In genomic region chr3:85821130-85821756, GRCh38 we compare ENCODE assay signal across 9 cellular contexts.
A peak's percentile ranks its signal among the peaks of the same experiment; 100 is the strongest.
DNase-seq lines count a peak whose midpoint lies in the region; ATAC-seq and TF ChIP-seq lines count a peak whose summit lies in the region.
"Had no signal": no experiment of that assay in that cellular context is flagged by ENCODE, and none has a peak within 500 bp of the region (broad histone marks: within the 10 kb centered on the region; RNA-seq: fewer than 3 reads in every experiment).

No MANE protein-coding gene starts in this region.

- H2BK12ac ChIP-seq in H9 (ENCODE audit: insufficient read length, low read depth, low read length) = no peak overlapping the region

- H3K27ac Mint-ChIP-seq in H9 (no peak overlapping the region), brain (no peak overlapping the region), neural progenitor cell (no peak overlapping the region)
- H3K27ac Mint-ChIP-seq in effector memory CD8-positive, alpha-beta T cell = no peak overlapping the region
- H3K27ac Mint-ChIP-seq: IgD-negative memory B cell had no signal

- H4K8ac ChIP-seq in H9 (replicated peaks; ENCODE audit: insufficient read length, low read depth, low read length) = no peak overlapping the region

- H3T11ph ChIP-seq in H9 (ENCODE audit: low read length) = no peak overlapping the region

- H3K79me2 ChIP-seq in H9 (ENCODE audit: insufficient read depth, low read length) = no peaks in the 10 kb centered on the region
- no peaks in the 10 kb centered on the region for H3K79me2 ChIP-seq in neural progenitor cell (ENCODE audit: low read depth)

- H3K9ac ChIP-seq in H9 (ENCODE audit: extremely low read depth, insufficient read length, low read length) (no peak overlapping the region), neural progenitor cell (no peak overlapping the region)

- peak; percentile 49 for TF ChIP-seq CTCF in GM06990 (IDR thresholded peaks at IDR 0.05; ENCODE audit: insufficient read depth, low read length, poor library complexity, severe bottlenecking)
- TF ChIP-seq CTCF in H9 (conservative IDR thresholded peaks at IDR 0.05) = peak; percentile 83
- peak; percentile 46 to 66 for TF ChIP-seq CTCF in brain (conservative IDR thresholded peaks at IDR 0.05)
- peak; percentile 81 for TF ChIP-seq CTCF in neural progenitor cell (IDR thresholded peaks at IDR 0.05)

- whole genome bisulfite sequencing in H9 (ENCODE audit: extremely low coverage, insufficient read length, low lambda C conversion rate) = no CpG with 5 or more reads among the region's 1 CpG

- no peaks in the 10 kb centered on the region for H3K23me2 ChIP-seq in H9 (ENCODE audit: insufficient read length, low read depth, low read length, poor library complexity, severe bottlenecking)

- no peak for DNase-seq in GM06990 (ENCODE audit: extremely low read depth, insufficient read length)
- DNase-seq in H9 = peak; percentile 49
- DNase-seq in NCI-H1417 (lab: John Stamatoyannopoulos, UW) = peak in 2 of 3 experiments; percentile 66 to 90
- DNase-seq in neural progenitor cell (ENCODE audit: low spot score) = peak; percentile 59
- no peak for DNase-seq in effector memory CD8-positive, alpha-beta T cell
- no peak for DNase-seq in activated CD4-positive, alpha-beta T cell treated with anti-CD3 and anti-CD28 coated beads, Interleukin-2, amount 50 U/mL, for 48 hours
- no peak for DNase-seq in activated naive CD4-positive, alpha-beta T cell (lab: John Stamatoyannopoulos, UW)

- H3K18ac ChIP-seq in H9 (ENCODE audit: insufficient read length, low read depth, low read length) = no peak overlapping the region

- H4K20me1 ChIP-seq in H9 (ENCODE audit: control insufficient read depth, insufficient read depth, insufficient read length) (no peaks in the 10 kb centered on the region), neural progenitor cell (ENCODE audit: low read depth) (no peaks in the 10 kb centered on the region)

- H4K91ac ChIP-seq in H9 (ENCODE audit: insufficient read length, low read depth, low read length) = no peak overlapping the region

- H3K9me3 ChIP-seq in H9 (ENCODE audit: control insufficient read depth, low read depth, low read length) (no peaks in the 10 kb centered on the region), neural progenitor cell (ENCODE audit: low read depth) (no peaks in the 10 kb centered on the region)

- H3K9me3 Mint-ChIP-seq in H9 (no peaks in the 10 kb centered on the region), brain (peaks cover 0 to 3% (median 0%) of the 10 kb centered on the region in 5 experiments), neural progenitor cell (no peaks in the 10 kb centered on the region)
- peaks cover 1 to 9% of the 10 kb centered on the region in 2 donors for H3K9me3 Mint-ChIP-seq in effector memory CD8-positive, alpha-beta T cell

- no peaks in the 10 kb centered on the region for H3K4me1 ChIP-seq in H9 (ENCODE audit: insufficient read depth, low read length)
- no peaks in the 10 kb centered on the region for H3K4me1 ChIP-seq in neural progenitor cell

- H3K27me3 Mint-ChIP-seq in H9 (ENCODE audit: low read depth) (no peaks in the 10 kb centered on the region), brain (no peaks in the 10 kb centered on the region), neural progenitor cell (ENCODE audit: insufficient read depth, low read depth) (no peaks in the 10 kb centered on the region)
- H3K27me3 Mint-ChIP-seq in effector memory CD8-positive, alpha-beta T cell = no peaks in the 10 kb centered on the region
- H3K27me3 Mint-ChIP-seq: IgD-negative memory B cell had no signal

- peaks cover 0 to 2% (median 0%) of the 10 kb centered on the region in 3 experiments; a peak in 1 of 7 replicates for H3K36me3 Mint-ChIP-seq in H9 (ENCODE audit: insufficient read depth in 1 of 3, low read depth in 3 of 3)
- H3K36me3 Mint-ChIP-seq in brain = peaks cover 3% of the 10 kb centered on the region
- H3K36me3 Mint-ChIP-seq in neural progenitor cell = no peaks in the 10 kb centered on the region
- H3K36me3 Mint-ChIP-seq in effector memory CD8-positive, alpha-beta T cell (ENCODE audit: insufficient read depth) = no peaks in the 10 kb centered on the region
- H3K36me3 Mint-ChIP-seq: IgD-negative memory B cell had no signal

- no peak overlapping the region for H3K4me3 Mint-ChIP-seq in H9
- no peak overlapping the region for H3K4me3 Mint-ChIP-seq in brain
- no peak overlapping the region for H3K4me3 Mint-ChIP-seq in neural progenitor cell
- H3K4me3 Mint-ChIP-seq in effector memory CD8-positive, alpha-beta T cell = no peak overlapping the region
- H3K4me3 Mint-ChIP-seq: IgD-negative memory B cell had no signal

- H2BK5ac ChIP-seq in H9 (ENCODE audit: insufficient read length, low read length) = no peak overlapping the region

- H3K56ac ChIP-seq in H9 (ENCODE audit: insufficient read length, low read depth, low read length) = no peak overlapping the region

- H3K27ac ChIP-seq in H9 (ENCODE audit: insufficient read length, low read depth, low read length) (no peak overlapping the region), neural progenitor cell (no peak overlapping the region)

- H3K4me3 ChIP-seq in GM06990 (replicated peaks; ENCODE audit: low read depth, low read length) = no peak overlapping the region
- H3K4me3 ChIP-seq in neural progenitor cell = no peak overlapping the region

- H4K5ac ChIP-seq in H9 (ENCODE audit: insufficient read length, low read depth, low read length) = no peak overlapping the region

- no peak overlapping the region for H3K4ac ChIP-seq in H9 (ENCODE audit: low read depth, low read length)

- H3K4me2 ChIP-seq in H9 (ENCODE audit: insufficient read depth, insufficient read length, low read length) (no peak overlapping the region), neural progenitor cell (no peak overlapping the region)

- no peaks in the 10 kb centered on the region for H3K79me1 ChIP-seq in H9 (ENCODE audit: insufficient read depth, low read depth, low read length, poor library complexity, severe bottlenecking)

- no peak for ATAC-seq in effector memory CD8-positive, alpha-beta T cell (replicated peaks)

- no peak overlapping the region for H2BK15ac ChIP-seq in H9 (ENCODE audit: low read depth, low read length)

- H3K4me1 Mint-ChIP-seq in H9 = peaks cover 0 to 3% of the 10 kb centered on the region in 2 experiments; a peak in 2 of 4 replicates
- peaks cover 2% of the 10 kb centered on the region for H3K4me1 Mint-ChIP-seq in brain
- no peaks in the 10 kb centered on the region for H3K4me1 Mint-ChIP-seq in neural progenitor cell
- no peaks in the 10 kb centered on the region for H3K4me1 Mint-ChIP-seq in effector memory CD8-positive, alpha-beta T cell (ENCODE audit: low read depth in 2 of 2)
- H3K4me1 Mint-ChIP-seq: IgD-negative memory B cell had no signal

- H3K14ac ChIP-seq in H9 (ENCODE audit: insufficient read depth, low read length) = no peak overlapping the region

- no peak overlapping the region for H2BK20ac ChIP-seq in H9 (ENCODE audit: low read depth, low read length, poor library complexity, severe bottlenecking)

- no peak overlapping the region for H2AK5ac ChIP-seq in H9 (ENCODE audit: insufficient read length, low read length)

- no peaks in the 10 kb centered on the region for H3F3A ChIP-seq in neural progenitor cell (ENCODE audit: low read depth)

- H3K36me3 ChIP-seq in GM06990 (ENCODE audit: control insufficient read depth, insufficient read depth, low read length) (no peaks in the 10 kb centered on the region), neural progenitor cell (no peaks in the 10 kb centered on the region)

- no peak overlapping the region for H3K23ac ChIP-seq in H9 (ENCODE audit: insufficient read length, low read depth, low read length)

- H2AFZ ChIP-seq in H9 (ENCODE audit: low read length) (no peak overlapping the region), neural progenitor cell (replicated peaks) (no peak overlapping the region)

- no peak overlapping the region for H2BK120ac ChIP-seq in H9 (ENCODE audit: low read depth, low read length, poor library complexity, severe bottlenecking)

- H3K27me3 ChIP-seq in GM06990 (replicated peaks; ENCODE audit: control insufficient read depth, insufficient read depth, low read length) (no peaks in the 10 kb centered on the region), H9 (ENCODE audit: insufficient read depth, low read length) (no peaks in the 10 kb centered on the region), neural progenitor cell (no peaks in the 10 kb centered on the region)

Comparison
In these comparisons a context has a peak if more than half of its experiments do, and no peak if none do; other contexts are left out.
1. DNase-seq: peak in H9 (single experiment), NCI-H1417 (2 of 3) and neural progenitor cell (single experiment); none in GM06990 (single experiment), effector memory CD8-positive, alpha-beta T cell (0 of 3), activated CD4-positive, alpha-beta T cell treated with anti-CD3 and anti-CD28 coated beads, Interleukin-2, amount 50 U/mL, for 48 hours (0 of 2) and activated naive CD4-positive, alpha-beta T cell (0 of 4).
2. Peak in every context shown above with its lines, with median percentiles within 50 percentile points of each other: CTCF ChIP-seq.